In the genomic region with DNA sequence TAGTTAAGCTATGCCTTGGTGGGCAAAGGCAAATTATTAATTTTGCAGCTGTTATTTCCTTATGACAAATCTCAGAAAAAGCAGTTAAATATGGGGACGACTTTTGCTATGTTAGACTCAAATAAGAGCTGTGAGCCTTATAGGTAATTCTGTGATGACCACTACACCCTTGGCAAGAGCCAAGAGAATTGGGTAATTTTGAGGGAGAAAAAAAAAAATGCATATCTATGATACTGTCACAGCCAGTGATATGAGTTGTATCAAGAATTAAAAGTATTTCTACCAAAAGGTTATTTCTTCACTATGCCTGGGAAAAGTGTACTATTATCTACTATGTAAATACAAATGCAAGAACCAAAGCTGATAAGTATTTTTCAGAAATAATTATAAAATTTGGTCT, we compare ENCODE assay signal across 16 cellular contexts. TPM values are rescaled to one million over a fixed set of nuclear protein-coding genes. Genes with fewer than 3 reads are reported as not detected.
DNase-seq lines count a peak whose midpoint lies in the region; FAIRE-seq and TF ChIP-seq lines count a peak whose summit lies in the region.
"Had no signal": no experiment of that assay in that cellular context is flagged by ENCODE, and none has a peak within 500 bp of the region (broad histone marks: within the 10 kb centered on the region; RNA-seq: fewer than 3 reads in every experiment).

No MANE protein-coding gene starts in this region.

- no peaks in the 10 kb centered on the region for H3K27me3 Mint-ChIP-seq in activated naive CD4-positive, alpha-beta T cell treated with anti-CD3 and anti-CD28 coated beads, Interleukin-2, amount 50 U/mL, for 24 hours
- no peaks in the 10 kb centered on the region for H3K27me3 Mint-ChIP-seq in activated naive CD4-positive, alpha-beta T cell treated with anti-CD3 and anti-CD28 coated beads for 36 hours (ENCODE audit: low read depth)
- H3K27me3 Mint-ChIP-seq: CD4-positive, alpha-beta memory T cell had no signal

- no peak for FAIRE-seq in kidney (lab: Jason Lieb, UNC)
- FAIRE-seq: A549, H1 had no signal

- no peak overlapping the region for H3K4me3 Mint-ChIP-seq in activated naive CD4-positive, alpha-beta T cell treated with anti-CD3 and anti-CD28 coated beads, Interleukin-2, amount 50 U/mL, for 24 hours
- H3K4me3 Mint-ChIP-seq in activated naive CD4-positive, alpha-beta T cell treated with anti-CD3 and anti-CD28 coated beads for 36 hours, result no peak overlapping the region
- H3K4me3 Mint-ChIP-seq: CD4-positive, alpha-beta memory T cell; H9 had no signal

- no peak overlapping the region for H3K4me3 ChIP-seq in kidney (ENCODE audit: low read length in 2 of 2)
- H3K4me3 ChIP-seq: A549 had no signal

- peaks cover 25% of the 10 kb centered on the region for H3K36me3 Mint-ChIP-seq in activated naive CD4-positive, alpha-beta T cell treated with anti-CD3 and anti-CD28 coated beads, Interleukin-2, amount 50 U/mL, for 24 hours
- peaks cover 42% of the 10 kb centered on the region for H3K36me3 Mint-ChIP-seq in activated naive CD4-positive, alpha-beta T cell treated with anti-CD3 and anti-CD28 coated beads for 36 hours (ENCODE audit: low read depth)

- CTCF ChIA-PET in activated naive CD4-positive, alpha-beta T cell treated with anti-CD3 and anti-CD28 coated beads for 36 hours (lab: Charles Lee), result interaction anchor here (0.7 to 1.0 kb wide), 3 partner anchors 21 to 1190 kb away, joined by 3 to 5 read pairs (median 5); no protein-coding TSS in a partner anchor

- intact Hi-C loops in activated naive CD4-positive, alpha-beta T cell treated with anti-CD3 and anti-CD28 coated beads for 36 hours (cut with micrococcal nuclease), result no loop called here
- intact Hi-C loops in kidney (cut with DNase I), result no loop called here

- peaks cover 0 to 4% of the 10 kb centered on the region in 2 donors for H3K4me1 ChIP-seq in kidney (ENCODE audit: control insufficient read depth in 1 of 2, insufficient read depth in 1 of 2, low read depth in 1 of 2, low read length in 2 of 2)
- H3K4me1 ChIP-seq: A549 had no signal

- no peak overlapping the region for H3K9ac ChIP-seq in kidney (ENCODE audit: low read length in 2 of 2)

- no peak for TF ChIP-seq CTCF in kidney (IDR thresholded peaks at IDR 0.05; ENCODE audit: borderline replicate concordance, extremely low read depth, insufficient read depth)

- H3K9me3 ChIP-seq in kidney (ENCODE audit: control insufficient read depth in 1 of 2, low read length in 2 of 2), result no peaks in the 10 kb centered on the region
- H3K9me3 ChIP-seq: A549 had no signal

- no peak for DNase-seq in activated naive CD4-positive, alpha-beta T cell treated with anti-CD3 and anti-CD28 coated beads for 36 hours
- DNase-seq in amniotic epithelial cell (ENCODE audit: low read depth), result peak; percentile 24
- DNase-seq in iris pigment epithelial cell (ENCODE audit: low read depth), result peak; percentile 36
- no peak for DNase-seq in D341Med (ENCODE audit: low spot score)
- no peak for DNase-seq in kidney
- DNase-seq in inferior parietal cortex (ENCODE audit: extremely low spot score), result no peak
- DNase-seq: AML-193; CD4-positive, alpha-beta memory T cell; DMS79 treated with DMSO at 0.1 percent for 48 hours; GF-D8; H9 had no signal

- H3K4me1 Mint-ChIP-seq in activated naive CD4-positive, alpha-beta T cell treated with anti-CD3 and anti-CD28 coated beads, Interleukin-2, amount 50 U/mL, for 24 hours, result peaks cover 26% of the 10 kb centered on the region
- no peaks in the 10 kb centered on the region for H3K4me1 Mint-ChIP-seq in activated naive CD4-positive, alpha-beta T cell treated with anti-CD3 and anti-CD28 coated beads for 36 hours (ENCODE audit: low read depth)
- H3K4me1 Mint-ChIP-seq: H9 had no signal

- H3K36me3 ChIP-seq in kidney (ENCODE audit: control insufficient read depth in 1 of 2, insufficient read depth in 2 of 2, low read length in 2 of 2), result peaks cover 3 to 41% of the 10 kb centered on the region in 2 donors

- peak overlapping the region; percentile 4 for H3K27ac Mint-ChIP-seq in activated naive CD4-positive, alpha-beta T cell treated with anti-CD3 and anti-CD28 coated beads, Interleukin-2, amount 50 U/mL, for 24 hours
- H3K27ac Mint-ChIP-seq in activated naive CD4-positive, alpha-beta T cell treated with anti-CD3 and anti-CD28 coated beads for 36 hours, result no peak overlapping the region
- H3K27ac Mint-ChIP-seq: H9 had no signal

- H3K27ac ChIP-seq in kidney (ENCODE audit: low read depth in 2 of 2, low read length in 2 of 2), result no peak overlapping the region
- H3K27ac ChIP-seq: 22Rv1, A549, C4-2B had no signal

- H3K9me3 Mint-ChIP-seq in activated naive CD4-positive, alpha-beta T cell treated with anti-CD3 and anti-CD28 coated beads, Interleukin-2, amount 50 U/mL, for 24 hours, result no peaks in the 10 kb centered on the region
- no peaks in the 10 kb centered on the region for H3K9me3 Mint-ChIP-seq in activated naive CD4-positive, alpha-beta T cell treated with anti-CD3 and anti-CD28 coated beads for 36 hours
- H3K9me3 Mint-ChIP-seq: H9 had no signal

RNA-seq across cellular contexts. Expression of gene SCAF11, which starts 43.9 kb away (rescaled TPM):
- 10 to 100 TPM; 95.0 to 97.7 TPM for total RNA-seq in activated naive CD4-positive, alpha-beta T cell treated with anti-CD3 and anti-CD28 coated beads for 36 hours
- total RNA-seq in kidney, result 129 TPM
- polyA plus RNA-seq in kidney (ENCODE audit: insufficient read depth, low read depth, low replicate concordance), result 21.0 TPM

Comparison
In these comparisons a context has a peak if more than half of its experiments do, and no peak if none do; other contexts are left out.
1. DNase-seq: peak in amniotic epithelial cell (single experiment) and iris pigment epithelial cell (single experiment); none in activated naive CD4-positive, alpha-beta T cell treated with anti-CD3 and anti-CD28 coated beads for 36 hours (single experiment), D341Med (single experiment), kidney (single experiment) and inferior parietal cortex (single experiment).